ENCODE assay signal across 18 cellular contexts in genomic region chr3:80445053-80445452, GRCh38.
DNase-seq lines count a peak whose midpoint lies in the region; ATAC-seq, FAIRE-seq and TF ChIP-seq lines count a peak whose summit lies in the region.
"Had no signal": no experiment of that assay in that cellular context is flagged by ENCODE, and none has a peak within 500 bp of the region (broad histone marks: within the 10 kb centered on the region; RNA-seq: fewer than 3 reads in every experiment).

No MANE protein-coding gene starts in this region.

- H3K27ac Mint-ChIP-seq in H9 = peak overlapping the region in 2 of 3 experiments; percentile 9 to 56; a peak in 4 of 7 replicates
- H3K27ac Mint-ChIP-seq: B cell; CD4-positive, CD25-positive, alpha-beta regulatory T cell; CD8-positive, alpha-beta T cell had no signal

- H3K36me3 ChIP-seq in Karpas-422 (ENCODE audit: insufficient read depth, low read length) (no peaks in the 10 kb centered on the region), transverse colon (no peaks in the 10 kb centered on the region)
- H3K36me3 ChIP-seq: BLaER1 had no signal

- H3K79me2 ChIP-seq in H9 (ENCODE audit: insufficient read depth, low read length) (no peaks in the 10 kb centered on the region), Karpas-422 (ENCODE audit: low read length) (no peaks in the 10 kb centered on the region)

- no peak overlapping the region for H3K4me3 Mint-ChIP-seq in H9
- H3K4me3 Mint-ChIP-seq: B cell; CD4-positive, CD25-positive, alpha-beta regulatory T cell; CD8-positive, alpha-beta T cell had no signal

- H3K23ac ChIP-seq in H9 (ENCODE audit: insufficient read length, low read depth, low read length) = no peak overlapping the region

- no peak overlapping the region for H3K4ac ChIP-seq in H9 (ENCODE audit: low read depth, low read length)

- no peak overlapping the region for H4K8ac ChIP-seq in H9 (replicated peaks; ENCODE audit: insufficient read length, low read depth, low read length)

- H3K9me2 ChIP-seq in Karpas-422 (replicated peaks; ENCODE audit: insufficient read depth, low read length) = no peaks in the 10 kb centered on the region

- no peak overlapping the region for H3K9ac ChIP-seq in H9 (ENCODE audit: extremely low read depth, insufficient read length, low read length)
- no peak overlapping the region for H3K9ac ChIP-seq in Karpas-422 (ENCODE audit: low read length)
- H3K9ac ChIP-seq: BLaER1 had no signal

- H2BK20ac ChIP-seq in H9 (ENCODE audit: low read depth, low read length, poor library complexity, severe bottlenecking) = no peak overlapping the region

- H3K4me1 ChIP-seq in H9 (ENCODE audit: insufficient read depth, low read length) (no peaks in the 10 kb centered on the region; the same call in 1 of the 2 replicates), Karpas-422 (ENCODE audit: low read length) (no peaks in the 10 kb centered on the region), transverse colon (no peaks in the 10 kb centered on the region)
- H3K4me1 ChIP-seq: BLaER1, Caco-2 had no signal

- H3K9me3 Mint-ChIP-seq in H9 = no peaks in the 10 kb centered on the region

- TF ChIP-seq POLR2A in transverse colon (IDR thresholded peaks at IDR 0.05) = no peak

- no peak overlapping the region for H2AK5ac ChIP-seq in H9 (ENCODE audit: insufficient read length, low read length)

- no peaks in the 10 kb centered on the region for H3K27me3 Mint-ChIP-seq in H9 (ENCODE audit: low read depth)
- H3K27me3 Mint-ChIP-seq: B cell; CD4-positive, CD25-positive, alpha-beta regulatory T cell had no signal

- in situ Hi-C loops in transverse colon (cut with MboI; ENCODE audit: low pct_ligation_motif_present in 1 of 4, low pct_unique_long_range_greater_than_20kb in 1 of 4, low sequenced_read_pairs in 3 of 4) = no loop called here

- no peak for ATAC-seq in HG03045 (IDR thresholded peaks at IDR 0.05; ENCODE audit: unreplicated experiment)
- ATAC-seq: CD8-positive, alpha-beta T cell; HCT116 had no signal

- no peak overlapping the region for H3K56ac ChIP-seq in H9 (ENCODE audit: insufficient read length, low read depth, low read length)

- no peak overlapping the region for H3K14ac ChIP-seq in H9 (ENCODE audit: insufficient read depth, low read length)

- H2BK5ac ChIP-seq in H9 (ENCODE audit: insufficient read length, low read length) = no peak overlapping the region

- no CpG with 5 or more reads among the region's 1 CpG for WGBS in H9 (ENCODE audit: extremely low coverage, insufficient read length, low lambda C conversion rate)
- WGBS in transverse colon (ENCODE audit: low coverage in 1 of 2), 2 donors = 73 to 88% methylated on average over 1 of the region's 1 CpG

- H3K79me1 ChIP-seq in H9 (ENCODE audit: insufficient read depth, low read depth, low read length, poor library complexity, severe bottlenecking) = no peaks in the 10 kb centered on the region

- FAIRE-seq in GM19239 (lab: Jason Lieb, UNC) = peak; percentile 8
- FAIRE-seq: GM12892, H54 had no signal

- no peak overlapping the region for H2BK12ac ChIP-seq in H9 (ENCODE audit: insufficient read length, low read depth, low read length)

- H3K23me2 ChIP-seq in H9 (ENCODE audit: insufficient read length, low read depth, low read length, poor library complexity, severe bottlenecking) = no peaks in the 10 kb centered on the region

- TF ChIP-seq EP300 in transverse colon (IDR thresholded peaks at IDR 0.05; ENCODE audit: low read depth) = no peak

- H3T11ph ChIP-seq in H9 (ENCODE audit: low read length) = no peak overlapping the region

- H3K27me3 ChIP-seq in H9 (ENCODE audit: insufficient read depth, low read length) = no peaks in the 10 kb centered on the region
- H3K27me3 ChIP-seq in Karpas-422 (ENCODE audit: low read length) = no peaks in the 10 kb centered on the region
- H3K27me3 ChIP-seq in transverse colon = no peaks in the 10 kb centered on the region
- H3K27me3 ChIP-seq: BLaER1 had no signal

- DNase-seq in GM19239 (ENCODE audit: insufficient read length, low spot score) (no peak), H9 (no peak), Karpas-422 (no peak), NCI-H510A treated with DMSO at 0.1 percent for 48 hours (lab: John Stamatoyannopoulos, UW) (no peak), transverse colon (no peak)
- DNase-seq: Caco-2; CD4-positive, CD25-positive, alpha-beta regulatory T cell; CD8-positive, alpha-beta T cell; DMS153; DND-41; GOT3 had no signal

- TF ChIP-seq CTCF in H9 (conservative IDR thresholded peaks at IDR 0.05) = no peak
- no peak for TF ChIP-seq CTCF in transverse colon (IDR thresholded peaks at IDR 0.05)

- H2AFZ ChIP-seq in H9 (ENCODE audit: low read length) (no peak overlapping the region), Karpas-422 (ENCODE audit: low read length) (peak overlapping the region; percentile 20; the same call in 1 of the 2 replicates)

- H3K4me2 ChIP-seq in H9 (ENCODE audit: insufficient read depth, insufficient read length, low read length) (no peak overlapping the region), Karpas-422 (ENCODE audit: low read depth, low read length, poor library complexity, severe bottlenecking) (no peak overlapping the region)
- H3K4me2 ChIP-seq: BLaER1 had no signal

- no peak overlapping the region for H4K91ac ChIP-seq in H9 (ENCODE audit: insufficient read length, low read depth, low read length)

- H2BK15ac ChIP-seq in H9 (ENCODE audit: low read depth, low read length) = no peak overlapping the region

- H3K9me3 ChIP-seq in H9 (ENCODE audit: control insufficient read depth, low read depth, low read length) (no peaks in the 10 kb centered on the region), Karpas-422 (ENCODE audit: low read length) (no peaks in the 10 kb centered on the region), transverse colon (no peaks in the 10 kb centered on the region)
- H3K9me3 ChIP-seq: BLaER1, Caco-2 had no signal

- no peaks in the 10 kb centered on the region for H3K36me3 Mint-ChIP-seq in H9 (ENCODE audit: insufficient read depth in 1 of 3, low read depth in 3 of 3)
- H3K36me3 Mint-ChIP-seq: CD4-positive, CD25-positive, alpha-beta regulatory T cell; CD8-positive, alpha-beta T cell had no signal

- H3K4me3 ChIP-seq in Karpas-422 (ENCODE audit: low read length) (no peak overlapping the region), transverse colon (no peak overlapping the region)
- H3K4me3 ChIP-seq: BLaER1 had no signal

- no peaks in the 10 kb centered on the region for H4K20me1 ChIP-seq in H9 (ENCODE audit: control insufficient read depth, insufficient read depth, insufficient read length)
- no peaks in the 10 kb centered on the region for H4K20me1 ChIP-seq in Karpas-422 (ENCODE audit: insufficient read depth, low read depth, low read length)
- H4K20me1 ChIP-seq: BLaER1 had no signal

- H3K27ac ChIP-seq in H9 (ENCODE audit: insufficient read length, low read depth, low read length) = no peak overlapping the region
- no peak overlapping the region for H3K27ac ChIP-seq in Karpas-422 (ENCODE audit: low read length)
- no peak overlapping the region for H3K27ac ChIP-seq in transverse colon
- H3K27ac ChIP-seq: BLaER1, C4-2B had no signal

- no peak overlapping the region for H3K18ac ChIP-seq in H9 (ENCODE audit: insufficient read length, low read depth, low read length)

- no peak overlapping the region for H2BK120ac ChIP-seq in H9 (ENCODE audit: low read depth, low read length, poor library complexity, severe bottlenecking)

- intact Hi-C loops in transverse colon (cut with DNase I; ENCODE audit: low total_unique reads) = no loop called here

- peaks cover 17 to 20% of the 10 kb centered on the region in 2 experiments for H3K4me1 Mint-ChIP-seq in H9
- H3K4me1 Mint-ChIP-seq: B cell; CD4-positive, CD25-positive, alpha-beta regulatory T cell had no signal

- no peak overlapping the region for H4K5ac ChIP-seq in H9 (ENCODE audit: insufficient read length, low read depth, low read length)
